11 cellular contexts compared by ENCODE assay signal in genomic region chr5:14714706-14715105, GRCh38. TPM values are rescaled to one million over a fixed set of nuclear protein-coding genes. Genes with fewer than 3 reads are reported as not detected.
DNase-seq lines count a peak whose midpoint lies in the region; ATAC-seq and TF ChIP-seq lines count a peak whose summit lies in the region.
"Had no signal": no experiment of that assay in that cellular context is flagged by ENCODE, and none has a peak within 500 bp of the region (broad histone marks: within the 10 kb centered on the region; RNA-seq: fewer than 3 reads in every experiment).

No MANE protein-coding gene starts in this region.

- no peaks in the 10 kb centered on the region for H3K4me1 ChIP-seq in smooth muscle cell (ENCODE audit: low read depth)

- H3K4me3 ChIP-seq in smooth muscle cell, result no peak overlapping the region

- H3F3A ChIP-seq in smooth muscle cell (ENCODE audit: low read depth), result peaks cover 5% of the 10 kb centered on the region

- H3K4me3 Mint-ChIP-seq in activated naive CD8-positive, alpha-beta T cell, result no peak overlapping the region
- no peak overlapping the region for H3K4me3 Mint-ChIP-seq in activated naive CD8-positive, alpha-beta T cell treated with anti-CD3 and anti-CD28 coated beads, Interleukin-2, amount 50 U/mL, for 24 hours
- no peak overlapping the region for H3K4me3 Mint-ChIP-seq in chondrocyte (ENCODE audit: unreplicated experiment)

- peak overlapping the region; percentile 66 for H3K27ac Mint-ChIP-seq in activated naive CD8-positive, alpha-beta T cell
- H3K27ac Mint-ChIP-seq in activated naive CD8-positive, alpha-beta T cell treated with anti-CD3 and anti-CD28 coated beads, Interleukin-2, amount 50 U/mL, for 24 hours, result no peak overlapping the region
- H3K27ac Mint-ChIP-seq in chondrocyte (ENCODE audit: unreplicated experiment), result peak overlapping the region; percentile 8

- H3K79me2 ChIP-seq in smooth muscle cell (ENCODE audit: low read depth), result no peaks in the 10 kb centered on the region

- H3K4me2 ChIP-seq in smooth muscle cell, result no peak overlapping the region

- peak overlapping the region; percentile 75 for H3K27ac ChIP-seq in smooth muscle cell (ENCODE audit: low read depth)

- WGBS in smooth muscle cell (ENCODE audit: low lambda C conversion rate), result over 99% methylated on average over 6 of the region's 6 CpGs

- ATAC-seq in activated naive CD8-positive, alpha-beta T cell treated with anti-CD3 and anti-CD28 coated beads, Interleukin-2, amount 50 U/mL, for 24 hours, result no peak

- no peak for TF ChIP-seq CTCF in chondrocyte (IDR thresholded peaks at IDR 0.05)
- no peak for TF ChIP-seq CTCF in smooth muscle cell (IDR thresholded peaks at IDR 0.05; ENCODE audit: borderline replicate concordance, insufficient read depth, poor library complexity, severe bottlenecking)

- H3K9me3 ChIP-seq in smooth muscle cell (replicated peaks; ENCODE audit: low read depth), result no peaks in the 10 kb centered on the region

- no peak overlapping the region for H2AFZ ChIP-seq in smooth muscle cell (ENCODE audit: low read depth)

- peaks cover 7% of the 10 kb centered on the region for H3K36me3 ChIP-seq in smooth muscle cell (ENCODE audit: low read depth)

- H3K9me3 Mint-ChIP-seq in activated naive CD8-positive, alpha-beta T cell (ENCODE audit: low read depth), result no peaks in the 10 kb centered on the region
- H3K9me3 Mint-ChIP-seq in activated naive CD8-positive, alpha-beta T cell treated with anti-CD3 and anti-CD28 coated beads, Interleukin-2, amount 50 U/mL, for 24 hours, result no peaks in the 10 kb centered on the region
- no peaks in the 10 kb centered on the region for H3K9me3 Mint-ChIP-seq in chondrocyte (ENCODE audit: low read depth)

- H4K20me1 ChIP-seq in smooth muscle cell (ENCODE audit: low read depth), result no peaks in the 10 kb centered on the region

- peaks cover 8% of the 10 kb centered on the region for H3K36me3 Mint-ChIP-seq in activated naive CD8-positive, alpha-beta T cell
- H3K36me3 Mint-ChIP-seq in activated naive CD8-positive, alpha-beta T cell treated with anti-CD3 and anti-CD28 coated beads, Interleukin-2, amount 50 U/mL, for 24 hours (ENCODE audit: low read depth), result peaks cover 50% of the 10 kb centered on the region
- peaks cover 51% of the 10 kb centered on the region for H3K36me3 Mint-ChIP-seq in chondrocyte (ENCODE audit: low read depth)

- H3K27me3 ChIP-seq in smooth muscle cell (ENCODE audit: low read depth), result no peaks in the 10 kb centered on the region

- peak overlapping the region; percentile 62 for H3K9ac ChIP-seq in smooth muscle cell (ENCODE audit: low read depth)

- no peaks in the 10 kb centered on the region for H3K27me3 Mint-ChIP-seq in activated naive CD8-positive, alpha-beta T cell
- H3K27me3 Mint-ChIP-seq in activated naive CD8-positive, alpha-beta T cell treated with anti-CD3 and anti-CD28 coated beads, Interleukin-2, amount 50 U/mL, for 24 hours, result no peaks in the 10 kb centered on the region
- H3K27me3 Mint-ChIP-seq in chondrocyte (ENCODE audit: low read depth), result no peaks in the 10 kb centered on the region

- DNase-seq in activated naive CD8-positive, alpha-beta T cell treated with anti-CD3 and anti-CD28 coated beads, Interleukin-2, amount 50 U/mL, for 24 hours, result no peak
- DNase-seq in NCI-H510A treated with DMSO at 0.1 percent for 48 hours (lab: John Stamatoyannopoulos, UW) (peak; percentile 94), chondrocyte (ENCODE audit: low spot score) (no peak), smooth muscle cell (lab: John Stamatoyannopoulos, UW; ENCODE audit: unreplicated experiment) (no peak), EL (no peak), activated gamma-delta T cell (lab: John Stamatoyannopoulos, UW) (no peak), middle frontal gyrus (ENCODE audit: extremely low spot score, low spot score) (no peak)
- DNase-seq: effector memory CD4-positive, alpha-beta T cell; hypothalamus; MM.1S had no signal

- H3K4me1 Mint-ChIP-seq in activated naive CD8-positive, alpha-beta T cell (ENCODE audit: low read depth), result peaks cover 30% of the 10 kb centered on the region
- peaks cover 6% of the 10 kb centered on the region for H3K4me1 Mint-ChIP-seq in activated naive CD8-positive, alpha-beta T cell treated with anti-CD3 and anti-CD28 coated beads, Interleukin-2, amount 50 U/mL, for 24 hours
- peaks cover under 1% of the 10 kb centered on the region for H3K4me1 Mint-ChIP-seq in chondrocyte (ENCODE audit: low read depth)

RNA-seq across cellular contexts. Expression of gene OTULIN, which starts 50.2 kb away (rescaled TPM):
- total RNA-seq in chondrocyte, result 31.2 to 36.3 TPM (median 34.7 TPM) in 3 replicates
- 21.2 and 30.3 TPM in 2 replicates for total RNA-seq in smooth muscle cell
- polyA plus RNA-seq in smooth muscle cell, result 15.8 and 17.6 TPM in 2 replicates
